In the genomic region with DNA sequence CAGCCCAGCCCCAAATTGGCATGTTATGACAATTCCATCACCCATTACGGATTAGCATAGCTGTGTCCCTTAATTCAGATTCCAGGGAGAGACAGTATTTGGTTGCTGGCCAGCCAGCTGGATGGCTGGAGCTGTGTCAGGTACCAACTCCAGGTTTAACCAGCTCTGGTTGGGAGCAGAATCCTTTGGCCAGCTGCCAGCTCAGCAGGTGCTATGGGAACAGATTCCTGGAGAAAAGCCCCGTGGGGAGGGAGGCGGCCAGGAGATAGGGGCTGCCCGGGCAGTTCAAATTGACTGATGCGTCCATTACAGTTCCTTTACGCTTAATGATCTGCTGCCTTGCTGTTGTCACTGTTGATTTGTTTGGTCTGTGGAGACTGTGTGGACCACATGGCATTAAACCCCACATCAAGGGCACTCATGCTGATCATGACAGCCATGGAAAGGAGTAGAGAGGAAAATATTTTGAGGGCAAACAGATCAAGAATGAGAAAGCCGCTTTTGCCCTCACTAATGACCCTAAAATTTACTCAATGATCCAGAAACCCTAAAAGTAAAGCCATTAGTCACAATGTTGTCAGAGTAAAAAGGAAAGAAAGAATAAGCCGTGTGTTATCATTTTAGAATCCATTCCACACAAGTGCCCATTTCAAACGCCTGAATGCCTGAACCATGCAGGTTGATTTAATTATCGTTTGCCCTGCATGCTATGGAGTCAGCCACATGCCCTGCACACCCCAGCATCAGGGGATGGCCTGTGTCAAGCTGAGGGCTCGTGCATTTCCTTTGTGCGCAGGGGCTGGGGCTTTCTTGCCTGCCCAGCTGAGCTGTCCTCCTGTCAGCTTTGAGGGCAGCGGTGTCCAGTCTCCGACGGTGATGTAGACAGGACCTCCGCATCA, we compare ENCODE assay signal across 22 cellular contexts.
A peak's percentile ranks its signal among the peaks of the same experiment; 100 is the strongest.
DNase-seq lines count a peak whose midpoint lies in the region; ATAC-seq, FAIRE-seq and TF ChIP-seq lines count a peak whose summit lies in the region.
"Had no signal": no experiment of that assay in that cellular context is flagged by ENCODE, and none has a peak within 500 bp of the region (broad histone marks: within the 10 kb centered on the region; RNA-seq: fewer than 3 reads in every experiment).

No MANE protein-coding gene starts in this region.

- H2AFZ ChIP-seq in K562 (ENCODE audit: low read depth, low read length): no peak overlapping the region
- H2AFZ ChIP-seq: parathyroid adenoma had no signal

- no peak overlapping the region for H3K9ac ChIP-seq in K562 (ENCODE audit: insufficient read depth in 1 of 2, low read depth in 2 of 2, low read length in 2 of 2)
- H3K9ac ChIP-seq: parathyroid adenoma had no signal

- H3K4me1 Mint-ChIP-seq in MCF 10A (ENCODE audit: insufficient read depth, unreplicated experiment): no peaks in the 10 kb centered on the region
- H3K4me1 Mint-ChIP-seq: naive B cell, T-cell had no signal

- H3K9me3 ChIP-seq in breast epithelium (no peaks in the 10 kb centered on the region), K562 (replicated peaks; ENCODE audit: control insufficient read depth, insufficient read depth, low read depth, low read length) (no peaks in the 10 kb centered on the region)
- H3K9me3 ChIP-seq: ascending aorta, vagina had no signal

- H3K79me2 ChIP-seq in K562 (ENCODE audit: control insufficient read depth, insufficient read depth, low read length): no peaks in the 10 kb centered on the region
- H3K79me2 ChIP-seq: parathyroid adenoma had no signal

- no peak for TF ChIP-seq CTCF in MCF 10A (IDR thresholded peaks at IDR 0.05; ENCODE audit: unreplicated experiment)
- TF ChIP-seq CTCF in breast epithelium (IDR thresholded peaks at IDR 0.05): no peak
- TF ChIP-seq CTCF in K562 (IDR thresholded peaks at IDR 0.05 in 2 of 3, conservative IDR thresholded peaks at IDR 0.05 in 1 of 3; ENCODE audit: insufficient read depth in 2 of 3, low read depth in 1 of 3, low read length in 3 of 3): no peak

- POLR2A ChIA-PET in MCF 10A (lab: Yijun Ruan, JAX): no interaction called here
- POLR2A ChIA-PET in K562 (lab: Yijun Ruan, JAX): no interaction called here

- WGBS in K562 (ENCODE audit: insufficient coverage, low coverage, missing lambda C conversion rate): 1% methylated on average over 13 of the region's 16 CpGs

- FAIRE-seq in K562 (lab: Jason Lieb, UNC): no peak
- FAIRE-seq: endometrium had no signal

- in situ Hi-C loops in K562 (cut with MboI): no loop called here

- H3K4me3 Mint-ChIP-seq in MCF 10A (ENCODE audit: unreplicated experiment): no peak overlapping the region
- H3K4me3 Mint-ChIP-seq: naive B cell, T-cell had no signal

- TF ChIP-seq EP300 in K562 (IDR thresholded peaks at IDR 0.05; ENCODE audit: low read length): no peak

- H3K4me3 ChIP-seq in breast epithelium: no peak overlapping the region
- no peak overlapping the region for H3K4me3 ChIP-seq in K562
- H3K4me3 ChIP-seq: ascending aorta, heart right ventricle, vagina had no signal

- intact Hi-C loops in MCF 10A (cut with micrococcal nuclease) (no loop called here), breast epithelium (cut with DNase I; ENCODE audit: low total_unique reads) (no loop called here), K562 (cut with micrococcal nuclease) (no loop called here)

- no peak overlapping the region for H3K27ac Mint-ChIP-seq in MCF 10A (ENCODE audit: low read depth, unreplicated experiment)
- H3K27ac Mint-ChIP-seq: naive B cell, T-cell had no signal

- H3K4me1 ChIP-seq in breast epithelium: no peaks in the 10 kb centered on the region
- H3K4me1 ChIP-seq in K562 (replicated peaks in 1 of 2; ENCODE audit: control insufficient read depth in 2 of 2, insufficient read depth in 2 of 2, low read length in 2 of 2): no peaks in the 10 kb centered on the region
- H3K4me1 ChIP-seq: ascending aorta, heart right ventricle, parathyroid adenoma, vagina had no signal

- peaks cover 8% of the 10 kb centered on the region for H3K9me3 Mint-ChIP-seq in MCF 10A (ENCODE audit: unreplicated experiment)
- H3K9me3 Mint-ChIP-seq: T-cell had no signal

- CTCF ChIA-PET in MCF 10A (lab: Yijun Ruan, JAX) (interaction anchor here (1.2 kb wide), 1 partner anchor 760 kb away, joined by 3 read pairs; no protein-coding TSS in a partner anchor), K562 (lab: Yijun Ruan, JAX; ENCODE audit: low intra/inter-chr PET ratio) (no interaction called here)

- peaks cover 0 to 3% of the 10 kb centered on the region in 2 donors for H3K27me3 ChIP-seq in breast epithelium
- H3K27me3 ChIP-seq in K562 (ENCODE audit: control insufficient read depth in 2 of 2, insufficient read depth in 2 of 2, low read length in 2 of 2): peaks cover 3 to 8% of the 10 kb centered on the region in 2 experiments; a peak in 4 of 5 replicates
- H3K27me3 ChIP-seq: ascending aorta, vagina had no signal

- no peaks in the 10 kb centered on the region for H3K27me3 Mint-ChIP-seq in MCF 10A (ENCODE audit: insufficient read depth, unreplicated experiment)

- DNase-seq in MCF 10A (ENCODE audit: unreplicated experiment): peak; percentile 9
- DNase-seq in breast epithelium (ENCODE audit: low spot score in 2 of 2): no peak
- peak; percentile 27 for DNase-seq in NCI-H2227 (lab: John Stamatoyannopoulos, UW; ENCODE audit: unreplicated experiment)
- no peak for DNase-seq in K562 (ENCODE audit: extremely low read depth in 1 of 4, low spot score in 3 of 4)
- no peak for DNase-seq in stimulated activated CD4-positive, alpha-beta T cell treated with anti-CD3 and anti-CD28 coated beads, Interleukin-1b, Interleukin-23, amount 100 ng/mL, for 48 hours
- DNase-seq in medulla oblongata (ENCODE audit: extremely low spot score): no peak
- DNase-seq in activated CD8-positive, alpha-beta memory T cell treated with anti-CD3 and anti-CD28 coated beads for 24 hours: no peak
- no peak for DNase-seq in stimulated activated naive CD4-positive, alpha-beta T cell treated with Interleukin-2 at 50 U/mL for 16 hours (lab: John Stamatoyannopoulos, UW)
- DNase-seq: activated CD4-positive, alpha-beta T cell treated with anti-CD3 and anti-CD28 coated beads, Interleukin-2, amount 50 U/mL, for 48 hours; activated naive CD4-positive, alpha-beta T cell; GDM1; heart right ventricle; Karpas-422; mammary epithelial cell; naive B cell; stimulated activated CD4-positive, alpha-beta T cell treated with anti-CD3 and anti-CD28 coated beads, Interleukin-2, amount 100 ng/mL, for 48 hours; T-cell had no signal

- ATAC-seq in K562: no peak
- ATAC-seq: heart right ventricle, T-cell had no signal

- TF ChIP-seq POLR2A in breast epithelium (IDR thresholded peaks at IDR 0.05) (no peak), K562 (conservative IDR thresholded peaks at IDR 0.05) (no peak)

- no peaks in the 10 kb centered on the region for H3K9me1 ChIP-seq in K562 (ENCODE audit: control insufficient read depth, insufficient read depth, low read length)

- BruUV-seq in MCF 10A (replicated peaks; lab: Mats Ljungman, UMichigan) (no TSS peak), K562 (replicated peaks; lab: Mats Ljungman, UMichigan) (no TSS peak)

- H3K27ac ChIP-seq in breast epithelium (no peak overlapping the region), K562 (ENCODE audit: extremely low read depth, low read depth, low read length) (no peak overlapping the region)
- H3K27ac ChIP-seq: ascending aorta, heart right ventricle, parathyroid adenoma, vagina, VCaP had no signal

- TF ChIP-seq RAD21 in K562 (CRISPR knock-in tag; conservative IDR thresholded peaks at IDR 0.05 in 1 of 2, IDR thresholded peaks at IDR 0.05 in 1 of 2): no peak

- no peaks in the 10 kb centered on the region for H3K36me3 Mint-ChIP-seq in MCF 10A (ENCODE audit: insufficient read depth, unreplicated experiment)
- H3K36me3 Mint-ChIP-seq: naive B cell, T-cell had no signal

- H4K20me1 ChIP-seq in K562 (replicated peaks; ENCODE audit: control insufficient read depth, insufficient read depth, low read length): no peaks in the 10 kb centered on the region

- H3K4me2 ChIP-seq in K562 (ENCODE audit: insufficient read depth, low read length): no peak overlapping the region

- H3K36me3 ChIP-seq in breast epithelium (no peaks in the 10 kb centered on the region), K562 (ENCODE audit: control insufficient read depth, insufficient read depth, low read length) (no peaks in the 10 kb centered on the region)
- H3K36me3 ChIP-seq: ascending aorta, heart right ventricle, vagina had no signal

TF ChIP-seq in K562, 482 proteins besides CTCF, POLR2A, EP300 and RAD21:
- TF ChIP-seq HEY1 (CRISPR knock-in tag; IDR thresholded peaks at IDR 0.05; ENCODE audit: borderline replicate concordance): no peak
- TF ChIP-seq ADNP (tag; IDR thresholded peaks at IDR 0.05): no peak
- no peak for TF ChIP-seq ZFPM2 (CRISPR knock-in tag; IDR thresholded peaks at IDR 0.05)
- TF ChIP-seq NUFIP1 (IDR thresholded peaks at IDR 0.05; ENCODE audit: partially characterized antibody): no peak
- TF ChIP-seq NFIC (IDR thresholded peaks at IDR 0.05): peak; percentile 27; the same call in 1 of the 2 replicates
- TF ChIP-seq CREB1 (IDR thresholded peaks at IDR 0.05): no peak
- no peak for TF ChIP-seq CREB1 (CRISPR knock-in tag; IDR thresholded peaks at IDR 0.05)
- TF ChIP-seq BRF1 (IDR thresholded peaks at IDR 0.05; ENCODE audit: borderline replicate concordance, extremely low read depth, insufficient read length): no peak
- TF ChIP-seq, protein P1, sequence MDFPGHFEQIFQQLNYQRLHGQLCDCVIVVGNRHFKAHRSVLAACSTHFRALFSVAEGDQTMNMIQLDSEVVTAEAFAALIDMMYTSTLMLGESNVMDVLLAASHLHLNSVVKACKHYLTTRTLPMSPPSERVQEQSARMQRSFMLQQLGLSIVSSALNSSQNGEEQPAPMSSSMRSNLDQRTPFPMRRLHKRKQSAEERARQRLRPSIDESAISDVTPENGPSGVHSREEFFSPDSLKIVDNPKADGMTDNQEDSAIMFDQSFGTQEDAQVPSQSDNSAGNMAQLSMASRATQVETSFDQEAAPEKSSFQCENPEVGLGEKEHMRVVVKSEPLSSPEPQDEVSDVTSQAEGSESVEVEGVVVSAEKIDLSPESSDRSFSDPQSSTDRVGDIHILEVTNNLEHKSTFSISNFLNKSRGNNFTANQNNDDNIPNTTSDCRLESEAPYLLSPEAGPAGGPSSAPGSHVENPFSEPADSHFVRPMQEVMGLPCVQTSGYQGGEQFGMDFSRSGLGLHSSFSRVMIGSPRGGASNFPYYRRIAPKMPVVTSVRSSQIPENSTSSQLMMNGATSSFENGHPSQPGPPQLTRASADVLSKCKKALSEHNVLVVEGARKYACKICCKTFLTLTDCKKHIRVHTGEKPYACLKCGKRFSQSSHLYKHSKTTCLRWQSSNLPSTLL (IDR thresholded peaks at IDR 0.05): no peak

Comparison
In these comparisons a context has a peak if more than half of its experiments do, and no peak if none do; other contexts are left out.
1. DNase-seq: peak in MCF 10A (single experiment) and NCI-H2227 (single experiment); none in breast epithelium (0 of 2), K562 (0 of 4), stimulated activated CD4-positive, alpha-beta T cell treated with anti-CD3 and anti-CD28 coated beads, Interleukin-1b, Interleukin-23, amount 100 ng/mL, for 48 hours (single experiment), medulla oblongata (single experiment), activated CD8-positive, alpha-beta memory T cell treated with anti-CD3 and anti-CD28 coated beads for 24 hours (single experiment) and stimulated activated naive CD4-positive, alpha-beta T cell treated with Interleukin-2 at 50 U/mL for 16 hours (single experiment).